ENCODE assay signal across 14 cellular contexts in the genomic region with DNA sequence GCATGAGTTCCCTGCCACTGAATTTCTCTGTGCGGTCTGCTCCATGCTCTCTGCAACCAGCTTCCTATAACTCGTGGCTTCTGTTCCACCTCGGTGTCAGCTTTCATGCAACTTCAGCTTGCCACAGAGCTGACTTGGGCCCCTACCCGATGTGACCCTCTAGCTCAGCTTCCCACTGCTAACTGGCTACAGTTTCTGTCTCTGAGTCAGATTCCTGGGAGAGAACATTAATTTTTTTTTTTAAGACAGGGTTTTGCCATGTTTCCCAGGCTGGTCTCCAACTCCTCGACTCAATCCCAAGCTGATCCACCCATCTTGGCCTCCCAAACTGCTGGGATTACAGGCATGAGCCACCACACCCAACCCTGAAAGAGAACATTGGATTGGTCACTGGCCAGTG. TPM values are rescaled to one million over a fixed set of nuclear protein-coding genes. Genes with fewer than 3 reads are reported as not detected.
DNase-seq lines count a peak whose midpoint lies in the region; ATAC-seq and TF ChIP-seq lines count a peak whose summit lies in the region.
"Had no signal": no experiment of that assay in that cellular context is flagged by ENCODE, and none has a peak within 500 bp of the region (broad histone marks: within the 10 kb centered on the region; RNA-seq: fewer than 3 reads in every experiment).

No MANE protein-coding gene starts in this region.

- intact Hi-C loops in sciatic nerve (cut with DNase I), result no loop called here

- DNase-seq in Kasumi-1 (lab: John Stamatoyannopoulos, UW) (peak; percentile 41 to 47), choroid plexus epithelial cell (ENCODE audit: low read depth) (peak; percentile 8), islet precursor cell (peak; percentile 35), sciatic nerve (ENCODE audit: low spot score) (no peak), NCI-H69 (lab: John Stamatoyannopoulos, UW) (no peak), NCI-H2029 treated with DMSO at 0.1 percent for 48 hours (lab: John Stamatoyannopoulos, UW) (no peak)
- DNase-seq: ACHN; Caco-2; CD8-positive, alpha-beta memory T cell; DND-41; GM23248 had no signal

- TF ChIP-seq CTCF in choroid plexus epithelial cell (conservative IDR thresholded peaks at IDR 0.05; ENCODE audit: low read depth, low read length), result no peak

- peak; percentile 68 for ATAC-seq in sciatic nerve
- no peak for ATAC-seq in GM18520 (IDR thresholded peaks at IDR 0.05; ENCODE audit: unreplicated experiment)
- ATAC-seq: GM12878, HCT116 had no signal

- H3K4me3 ChIP-seq in choroid plexus epithelial cell (ENCODE audit: low read depth, low read length), result no peak overlapping the region
- H3K4me3 ChIP-seq: GM12878, GM23248 had no signal

RNA-seq across cellular contexts. Expression of gene PSMD7, which starts 35.5 kb away (rescaled TPM):
- 64.9 TPM for total RNA-seq in sciatic nerve

Comparison
In these comparisons a context has a peak if more than half of its experiments do, and no peak if none do; other contexts are left out.
1. DNase-seq: peak in Kasumi-1 (2 of 2), choroid plexus epithelial cell (single experiment) and islet precursor cell (single experiment); none in sciatic nerve (single experiment), NCI-H69 (single experiment) and NCI-H2029 treated with DMSO at 0.1 percent for 48 hours (single experiment).